Comparison of ENCODE assay signal across 8 cellular contexts in genomic region chr2:190382851-190383250, GRCh38. TPM values are rescaled to one million over a fixed set of nuclear protein-coding genes. Genes with fewer than 3 reads are reported as not detected.
A peak's percentile ranks its signal among the peaks of the same experiment; 100 is the strongest.
DNase-seq lines count a peak whose midpoint lies in the region; ATAC-seq and TF ChIP-seq lines count a peak whose summit lies in the region.

No MANE protein-coding gene starts in this region.

- H3K79me2 ChIP-seq in OCI-LY1 (ENCODE audit: insufficient read depth, low read length), result no peaks in the 10 kb centered on the region

- no peak overlapping the region for H2AFZ ChIP-seq in OCI-LY1 (ENCODE audit: low read length)

- intact Hi-C loops in mucosa of descending colon (cut with DNase I, micrococcal nuclease), result loop anchor here in 1 of 2 donors (5.0 kb wide), 1 partner anchor 129 kb away; no protein-coding TSS in a partner anchor

- H3K9ac ChIP-seq in OCI-LY1 (ENCODE audit: low read length), result no peak overlapping the region

- no peak overlapping the region for H3K4me3 ChIP-seq in OCI-LY1 (ENCODE audit: low read depth, low read length, poor library complexity, severe bottlenecking)
- H3K4me3 ChIP-seq in mucosa of descending colon, result no peak overlapping the region

- H3K27ac ChIP-seq in OCI-LY1 (ENCODE audit: low read depth, low read length, poor library complexity, severe bottlenecking), result no peak overlapping the region

- H3K4me1 ChIP-seq in OCI-LY1 (ENCODE audit: insufficient read depth, low read length, severe bottlenecking) (no peaks in the 10 kb centered on the region), mucosa of descending colon (ENCODE audit: low read depth) (peaks cover 3% of the 10 kb centered on the region)

- TF ChIP-seq CTCF in OCI-LY1 (IDR thresholded peaks at IDR 0.05; ENCODE audit: low read length) (peak; percentile 80), mucosa of descending colon (IDR thresholded peaks at IDR 0.05) (no peak)

- no peaks in the 10 kb centered on the region for H3K27me3 ChIP-seq in OCI-LY1 (ENCODE audit: insufficient read depth, low read length)

- DNase-seq in activated CD4-positive, CD25-positive, alpha-beta regulatory T cell treated with anti-CD3 and anti-CD28 coated beads, Interleukin-2, amount 50 U/mL, for 72 hours, result no peak
- DNase-seq in cerebellar cortex (ENCODE audit: low spot score) (peak; percentile 85), mucosa of descending colon (peak in 1 of 3 donors; percentile 76)

- ATAC-seq in activated CD4-positive, CD25-positive, alpha-beta regulatory T cell treated with anti-CD3 and anti-CD28 coated beads, Interleukin-2, amount 50 U/mL, for 24 hours, result peak; percentile 55 to 67
- ATAC-seq in GM19452 (IDR thresholded peaks at IDR 0.05; ENCODE audit: unreplicated experiment), result peak; percentile 80
- peak; percentile 85 for ATAC-seq in HG03571 (IDR thresholded peaks at IDR 0.05; ENCODE audit: unreplicated experiment)
- ATAC-seq in mucosa of descending colon, result peak; percentile 89
- ATAC-seq in GM21723 (IDR thresholded peaks at IDR 0.05; ENCODE audit: unreplicated experiment), result no peak

- H3K9me3 ChIP-seq in OCI-LY1 (ENCODE audit: low read length) (no peaks in the 10 kb centered on the region), mucosa of descending colon (no peaks in the 10 kb centered on the region)

- no peaks in the 10 kb centered on the region for H4K20me1 ChIP-seq in OCI-LY1 (ENCODE audit: insufficient read depth, low read length)

- H3F3A ChIP-seq in OCI-LY1 (ENCODE audit: insufficient read depth, low read length), result no peaks in the 10 kb centered on the region

- H3K36me3 ChIP-seq in OCI-LY1 (ENCODE audit: insufficient read depth, low read length) (no peaks in the 10 kb centered on the region), mucosa of descending colon (ENCODE audit: low read depth) (no peaks in the 10 kb centered on the region)

- no peaks in the 10 kb centered on the region for H3K9me2 ChIP-seq in OCI-LY1 (ENCODE audit: low read depth, low read length)

- H3K4me2 ChIP-seq in OCI-LY1 (ENCODE audit: low read length), result no peak overlapping the region

RNA-seq across cellular contexts. Expression of gene MFSD6, which starts 25.3 kb away (rescaled TPM):
- total RNA-seq in mucosa of descending colon, result 10 to 100 TPM; 58.4 to 73.2 (median 64.1) TPM

RNA-seq across cellular contexts. Expression of gene INPP1, which starts 39.5 kb away (rescaled TPM):
- 10 to 100 TPM; 31.3 to 37.7 (median 36.3) TPM for total RNA-seq in mucosa of descending colon
